Comparison of ENCODE assay signal across 8 cellular contexts in the genomic region with DNA sequence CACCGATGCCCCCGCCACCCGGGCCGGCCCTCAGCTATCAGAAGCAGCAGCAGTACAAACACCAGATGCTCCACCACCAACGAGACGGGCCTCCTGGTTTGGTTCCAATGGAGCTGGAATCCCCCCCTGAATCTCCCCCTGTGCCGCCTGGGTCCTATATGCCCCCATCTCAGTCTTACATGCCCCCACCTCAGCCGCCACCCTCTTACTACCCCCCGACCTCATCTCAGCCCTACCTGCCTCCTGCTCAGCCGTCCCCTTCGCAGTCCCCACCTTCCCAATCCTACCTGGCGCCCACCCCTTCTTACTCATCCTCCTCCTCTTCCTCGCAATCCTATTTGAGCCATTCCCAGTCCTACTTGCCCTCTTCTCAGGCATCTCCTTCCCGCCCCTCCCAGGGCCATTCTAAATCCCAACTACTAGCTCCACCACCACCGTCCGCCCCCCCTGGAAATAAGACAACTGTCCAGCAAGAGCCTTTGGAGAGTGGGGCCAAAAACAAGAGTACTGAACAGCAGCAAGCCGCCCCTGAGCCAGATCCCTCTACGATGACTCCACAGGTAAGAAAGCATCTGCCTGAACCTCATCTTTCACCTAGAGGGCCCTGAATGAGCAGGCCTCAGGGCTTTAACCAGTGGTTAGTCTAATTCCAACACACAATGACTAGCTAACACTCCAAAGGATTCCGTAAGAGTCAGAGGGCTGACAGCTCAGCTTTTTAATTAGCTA. TPM values are rescaled to one million over a fixed set of nuclear protein-coding genes. Genes with fewer than 3 reads are reported as not detected.
A peak's percentile ranks its signal among the peaks of the same experiment; 100 is the strongest.
DNase-seq lines count a peak whose midpoint lies in the region; ATAC-seq lines count a peak whose summit lies in the region.

No MANE protein-coding gene starts in this region.

- no peaks in the 10 kb centered on the region for H3K36me3 ChIP-seq in CD4-positive, alpha-beta memory T cell (ENCODE audit: insufficient read depth, low read length)
- no peaks in the 10 kb centered on the region for H3K36me3 ChIP-seq in rectal smooth muscle tissue (ENCODE audit: control insufficient read depth, insufficient read depth, low read length)

- peaks cover 56% of the 10 kb centered on the region for H3K4me1 ChIP-seq in CD4-positive, alpha-beta memory T cell (ENCODE audit: insufficient read depth, low read length)
- H3K4me1 ChIP-seq in rectal smooth muscle tissue (ENCODE audit: control insufficient read depth, insufficient read depth, low read length), result peaks cover 14% of the 10 kb centered on the region

- peak overlapping the region; percentile 94 for H3K9ac ChIP-seq in rectal smooth muscle tissue (ENCODE audit: low read length)

- intact Hi-C loops in CD4-positive, alpha-beta memory T cell (cut with micrococcal nuclease), result loop anchor here (1.0 to 5.0 kb wide), 8 partner anchors 29 to 461 kb away; partner anchors contain the start of genes ABCD4, AREL1, DLST and FCF1
- intact Hi-C loops in activated naive CD4-positive, alpha-beta T cell treated with anti-CD3 and anti-CD28 coated beads for 36 hours (cut with micrococcal nuclease), result loop anchor here (1.0 to 10.0 kb wide), 12 partner anchors 21 to 801 kb away; partner anchors contain the start of genes ABCD4, ALDH6A1, AREL1 and FCF1
- intact Hi-C loops in head of caudate nucleus (cut with DNase I), result loop anchor here (5.0 to 10.0 kb wide), 2 partner anchors 49 to 462 kb away; partner anchors contain the start of genes ABCD4, AREL1 and FCF1

- H3K9me3 Mint-ChIP-seq in CD4-positive, alpha-beta memory T cell, result no peaks in the 10 kb centered on the region
- H3K9me3 Mint-ChIP-seq in activated naive CD4-positive, alpha-beta T cell treated with anti-CD3 and anti-CD28 coated beads for 36 hours, result no peaks in the 10 kb centered on the region

- H3K27me3 ChIP-seq in CD4-positive, alpha-beta memory T cell (ENCODE audit: insufficient read depth, low read length), result no peaks in the 10 kb centered on the region
- H3K27me3 ChIP-seq in rectal smooth muscle tissue (ENCODE audit: control insufficient read depth, insufficient read depth, low read length), result no peaks in the 10 kb centered on the region

- H3K9me3 ChIP-seq in CD4-positive, alpha-beta memory T cell (ENCODE audit: control insufficient read depth in 1 of 2, low read length in 2 of 2), result no peaks in the 10 kb centered on the region

- H3K27ac ChIP-seq in CD4-positive, alpha-beta memory T cell (ENCODE audit: low read depth, low read length), result peak overlapping the region; percentile 93
- peak overlapping the region; percentile 88 for H3K27ac ChIP-seq in rectal smooth muscle tissue (ENCODE audit: low read depth, low read length)

- DNase-seq in CD4-positive, alpha-beta memory T cell, result peak in 4 of 5 donors; percentile 8 to 41 (median 10)
- peak; percentile 10 for DNase-seq in LHCN-M2 (ENCODE audit: low read depth)
- DNase-seq in activated naive CD4-positive, alpha-beta T cell treated with anti-CD3 and anti-CD28 coated beads for 36 hours, result peak; percentile 55
- peak in 30 of 42 donors; percentile 5 to 63 (median 20) for DNase-seq in head of caudate nucleus
- DNase-seq in left lobe of liver (ENCODE audit: low spot score), result no peak
- DNase-seq in NCI-H2029 treated with DMSO at 0.1 percent for 48 hours (lab: John Stamatoyannopoulos, UW), result no peak

- peaks cover 39 to 61% (median 49%) of the 10 kb centered on the region in 4 donors for H3K4me1 Mint-ChIP-seq in CD4-positive, alpha-beta memory T cell
- peaks cover 54% of the 10 kb centered on the region for H3K4me1 Mint-ChIP-seq in activated naive CD4-positive, alpha-beta T cell treated with anti-CD3 and anti-CD28 coated beads for 36 hours (ENCODE audit: low read depth)

- ATAC-seq in left lobe of liver, result no peak
- no peak for ATAC-seq in HG03442 (IDR thresholded peaks at IDR 0.05; ENCODE audit: unreplicated experiment)

- H3K4me3 Mint-ChIP-seq in CD4-positive, alpha-beta memory T cell, result peak overlapping the region; percentile 87 to 99 (median 91)
- peak overlapping the region; percentile 94 for H3K4me3 Mint-ChIP-seq in activated naive CD4-positive, alpha-beta T cell treated with anti-CD3 and anti-CD28 coated beads for 36 hours

- POLR2A ChIA-PET in CD4-positive, alpha-beta memory T cell (lab: Charles Lee; ENCODE audit: partially characterized antibody), result interaction anchor here (1.0 to 2.8 kb wide), 26 partner anchors 8 to 1706 kb away, joined by 3 to 16 read pairs (median 6); partner anchors contain the start of genes AREL1, ENTPD5, FCF1 and LTBP2

- H3K27ac Mint-ChIP-seq in CD4-positive, alpha-beta memory T cell, result peak overlapping the region; percentile 92 to 98 (median 95)
- peak overlapping the region; percentile 92 for H3K27ac Mint-ChIP-seq in activated naive CD4-positive, alpha-beta T cell treated with anti-CD3 and anti-CD28 coated beads for 36 hours

- H3K27me3 Mint-ChIP-seq in CD4-positive, alpha-beta memory T cell, result no peaks in the 10 kb centered on the region
- H3K27me3 Mint-ChIP-seq in activated naive CD4-positive, alpha-beta T cell treated with anti-CD3 and anti-CD28 coated beads for 36 hours (ENCODE audit: low read depth), result no peaks in the 10 kb centered on the region

- CTCF ChIA-PET in CD4-positive, alpha-beta memory T cell (lab: Charles Lee; ENCODE audit: partially characterized antibody), result interaction anchor here (0.7 to 2.5 kb wide), 14 partner anchors 8 to 155 kb away, joined by 3 to 19 read pairs (median 3); partner anchors contain the start of gene LTBP2
- CTCF ChIA-PET in activated naive CD4-positive, alpha-beta T cell treated with anti-CD3 and anti-CD28 coated beads for 36 hours (lab: Charles Lee), result interaction anchor here (0.5 to 2.2 kb wide), 9 partner anchors 10 to 339 kb away, joined by 3 to 10 read pairs (median 4); partner anchors contain the start of gene LTBP2

- H3K4me3 ChIP-seq in CD4-positive, alpha-beta memory T cell (ENCODE audit: low read length in 2 of 2), result peak overlapping the region; percentile 77
- peak overlapping the region; percentile 92 for H3K4me3 ChIP-seq in rectal smooth muscle tissue (ENCODE audit: low read length)

- peaks cover 8 to 31% of the 10 kb centered on the region in 2 donors for H3K36me3 Mint-ChIP-seq in CD4-positive, alpha-beta memory T cell
- H3K36me3 Mint-ChIP-seq in activated naive CD4-positive, alpha-beta T cell treated with anti-CD3 and anti-CD28 coated beads for 36 hours (ENCODE audit: low read depth), result peaks cover 31% of the 10 kb centered on the region

RNA-seq across cellular contexts. Expression of gene YLPM1, which starts 0.9 kb away (rescaled TPM):
- total RNA-seq in CD4-positive, alpha-beta memory T cell, result 10 to 100 TPM; 83.1 to 90.3 TPM
- polyA plus RNA-seq in CD4-positive, alpha-beta memory T cell, result 10 to 100 TPM in 1 of 2 donors, 1 to 10 TPM in 1; 2.5 to 21.5 TPM
- total RNA-seq in LHCN-M2 (2014; rRNA removed), result 26.8 and 29.1 TPM in 2 replicates
- polyA plus RNA-seq in LHCN-M2 (2012), result 24.3 TPM
- total RNA-seq in activated naive CD4-positive, alpha-beta T cell treated with anti-CD3 and anti-CD28 coated beads for 36 hours, result 10 to 100 TPM; 46.5 to 47.0 TPM
- total RNA-seq in left lobe of liver, result 16.4 TPM

RNA-seq across cellular contexts. Expression of gene FCF1, which starts 51.0 kb away (rescaled TPM):
- total RNA-seq in CD4-positive, alpha-beta memory T cell, result 10 to 100 TPM; 57.5 to 57.9 TPM
- 10 to 100 TPM; 28.6 to 35.5 TPM for polyA plus RNA-seq in CD4-positive, alpha-beta memory T cell
- total RNA-seq in LHCN-M2 (2014; rRNA removed), result 29.2 and 36.1 TPM in 2 replicates
- polyA plus RNA-seq in LHCN-M2 (2012), result 37.8 TPM
- total RNA-seq in activated naive CD4-positive, alpha-beta T cell treated with anti-CD3 and anti-CD28 coated beads for 36 hours, result 10 to 100 TPM; 83.8 to 87.5 TPM
- 17.3 TPM for total RNA-seq in left lobe of liver

RNA-seq across cellular contexts. Expression of gene AREL1, which starts 51.1 kb away (rescaled TPM):
- 10 to 100 TPM; 44.4 to 46.1 TPM for total RNA-seq in CD4-positive, alpha-beta memory T cell
- polyA plus RNA-seq in CD4-positive, alpha-beta memory T cell, result 10 to 100 TPM; 16.2 to 24.2 TPM
- total RNA-seq in LHCN-M2 (2014; rRNA removed) (32.9 and 38.2 TPM in 2 replicates), left lobe of liver (18.4 TPM)
- 17.8 TPM for polyA plus RNA-seq in LHCN-M2 (2012)
- total RNA-seq in activated naive CD4-positive, alpha-beta T cell treated with anti-CD3 and anti-CD28 coated beads for 36 hours, result 10 to 100 TPM; 29.1 to 29.5 TPM

Comparison
In these comparisons a context has a peak if more than half of its experiments do, and no peak if none do; other contexts are left out.
1. DNase-seq: peak in CD4-positive, alpha-beta memory T cell (4 of 5), LHCN-M2 (single experiment), activated naive CD4-positive, alpha-beta T cell treated with anti-CD3 and anti-CD28 coated beads for 36 hours (single experiment) and head of caudate nucleus (30 of 42); none in left lobe of liver (single experiment) and NCI-H2029 treated with DMSO at 0.1 percent for 48 hours (single experiment).